1 cellular context compared by ENCODE assay signal in the genomic region with DNA sequence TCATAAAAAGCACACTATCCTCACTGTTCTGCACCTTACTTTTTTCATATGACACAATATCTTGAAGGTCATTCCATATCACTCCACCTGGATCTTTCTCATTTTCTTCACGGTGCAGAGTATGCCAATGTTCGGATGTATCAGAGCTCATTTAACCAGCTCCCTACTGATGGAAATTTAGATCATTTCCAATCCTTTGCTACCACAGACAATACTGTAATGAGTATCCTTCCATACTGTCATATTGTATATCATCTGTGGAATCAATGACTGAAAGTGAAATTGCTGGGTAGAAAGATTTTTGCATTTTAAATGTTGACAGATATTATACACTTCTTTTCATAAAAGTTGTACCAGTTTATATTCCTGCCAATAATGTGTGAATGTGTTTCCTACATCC.
TF ChIP-seq lines count a peak whose summit lies in the region.

No MANE protein-coding gene starts in this region.

TF ChIP-seq in GM23338, 12 proteins besides CTCF, POLR2A, EP300 and RAD21 (continued from another document):
- TF ChIP-seq, protein P1, sequence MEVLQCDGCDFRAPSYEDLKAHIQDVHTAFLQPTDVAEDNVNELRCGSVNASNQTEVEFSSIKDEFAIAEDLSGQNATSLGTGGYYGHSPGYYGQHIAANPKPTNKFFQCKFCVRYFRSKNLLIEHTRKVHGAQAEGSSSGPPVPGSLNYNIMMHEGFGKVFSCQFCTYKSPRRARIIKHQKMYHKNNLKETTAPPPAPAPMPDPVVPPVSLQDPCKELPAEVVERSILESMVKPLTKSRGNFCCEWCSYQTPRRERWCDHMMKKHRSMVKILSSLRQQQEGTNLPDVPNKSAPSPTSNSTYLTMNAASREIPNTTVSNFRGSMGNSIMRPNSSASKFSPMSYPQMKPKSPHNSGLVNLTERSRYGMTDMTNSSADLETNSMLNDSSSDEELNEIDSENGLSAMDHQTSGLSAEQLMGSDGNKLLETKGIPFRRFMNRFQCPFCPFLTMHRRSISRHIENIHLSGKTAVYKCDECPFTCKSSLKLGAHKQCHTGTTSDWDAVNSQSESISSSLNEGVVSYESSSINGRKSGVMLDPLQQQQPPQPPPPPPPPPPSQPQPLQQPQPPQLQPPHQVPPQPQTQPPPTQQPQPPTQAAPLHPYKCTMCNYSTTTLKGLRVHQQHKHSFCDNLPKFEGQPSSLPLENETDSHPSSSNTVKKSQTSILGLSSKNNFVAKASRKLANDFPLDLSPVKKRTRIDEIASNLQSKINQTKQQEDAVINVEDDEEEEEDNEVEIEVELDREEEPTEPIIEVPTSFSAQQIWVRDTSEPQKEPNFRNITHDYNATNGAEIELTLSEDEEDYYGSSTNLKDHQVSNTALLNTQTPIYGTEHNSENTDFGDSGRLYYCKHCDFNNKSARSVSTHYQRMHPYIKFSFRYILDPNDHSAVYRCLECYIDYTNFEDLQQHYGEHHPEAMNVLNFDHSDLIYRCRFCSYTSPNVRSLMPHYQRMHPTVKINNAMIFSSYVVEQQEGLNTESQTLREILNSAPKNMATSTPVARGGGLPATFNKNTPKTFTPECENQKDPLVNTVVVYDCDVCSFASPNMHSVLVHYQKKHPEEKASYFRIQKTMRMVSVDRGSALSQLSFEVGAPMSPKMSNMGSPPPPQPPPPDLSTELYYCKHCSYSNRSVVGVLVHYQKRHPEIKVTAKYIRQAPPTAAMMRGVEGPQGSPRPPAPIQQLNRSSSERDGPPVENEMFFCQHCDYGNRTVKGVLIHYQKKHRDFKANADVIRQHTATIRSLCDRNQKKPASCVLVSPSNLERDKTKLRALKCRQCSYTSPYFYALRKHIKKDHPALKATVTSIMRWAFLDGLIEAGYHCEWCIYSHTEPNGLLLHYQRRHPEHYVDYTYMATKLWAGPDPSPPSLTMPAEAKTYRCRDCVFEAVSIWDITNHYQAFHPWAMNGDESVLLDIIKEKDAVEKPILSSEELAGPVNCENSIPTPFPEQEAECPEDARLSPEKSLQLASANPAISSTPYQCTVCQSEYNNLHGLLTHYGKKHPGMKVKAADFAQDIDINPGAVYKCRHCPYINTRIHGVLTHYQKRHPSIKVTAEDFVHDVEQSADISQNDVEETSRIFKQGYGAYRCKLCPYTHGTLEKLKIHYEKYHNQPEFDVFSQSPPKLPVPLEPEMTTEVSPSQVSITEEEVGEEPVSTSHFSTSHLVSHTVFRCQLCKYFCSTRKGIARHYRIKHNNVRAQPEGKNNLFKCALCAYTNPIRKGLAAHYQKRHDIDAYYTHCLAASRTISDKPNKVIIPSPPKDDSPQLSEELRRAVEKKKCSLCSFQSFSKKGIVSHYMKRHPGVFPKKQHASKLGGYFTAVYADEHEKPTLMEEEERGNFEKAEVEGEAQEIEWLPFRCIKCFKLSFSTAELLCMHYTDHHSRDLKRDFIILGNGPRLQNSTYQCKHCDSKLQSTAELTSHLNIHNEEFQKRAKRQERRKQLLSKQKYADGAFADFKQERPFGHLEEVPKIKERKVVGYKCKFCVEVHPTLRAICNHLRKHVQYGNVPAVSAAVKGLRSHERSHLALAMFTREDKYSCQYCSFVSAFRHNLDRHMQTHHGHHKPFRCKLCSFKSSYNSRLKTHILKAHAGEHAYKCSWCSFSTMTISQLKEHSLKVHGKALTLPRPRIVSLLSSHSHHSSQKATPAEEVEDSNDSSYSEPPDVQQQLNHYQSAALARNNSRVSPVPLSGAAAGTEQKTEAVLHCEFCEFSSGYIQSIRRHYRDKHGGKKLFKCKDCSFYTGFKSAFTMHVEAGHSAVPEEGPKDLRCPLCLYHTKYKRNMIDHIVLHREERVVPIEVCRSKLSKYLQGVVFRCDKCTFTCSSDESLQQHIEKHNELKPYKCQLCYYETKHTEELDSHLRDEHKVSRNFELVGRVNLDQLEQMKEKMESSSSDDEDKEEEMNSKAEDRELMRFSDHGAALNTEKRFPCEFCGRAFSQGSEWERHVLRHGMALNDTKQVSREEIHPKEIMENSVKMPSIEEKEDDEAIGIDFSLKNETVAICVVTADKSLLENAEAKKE (CRISPR knock-in tag; IDR thresholded peaks at IDR 0.05) = no peak
